15 cellular contexts compared by ENCODE assay signal in the genomic region with DNA sequence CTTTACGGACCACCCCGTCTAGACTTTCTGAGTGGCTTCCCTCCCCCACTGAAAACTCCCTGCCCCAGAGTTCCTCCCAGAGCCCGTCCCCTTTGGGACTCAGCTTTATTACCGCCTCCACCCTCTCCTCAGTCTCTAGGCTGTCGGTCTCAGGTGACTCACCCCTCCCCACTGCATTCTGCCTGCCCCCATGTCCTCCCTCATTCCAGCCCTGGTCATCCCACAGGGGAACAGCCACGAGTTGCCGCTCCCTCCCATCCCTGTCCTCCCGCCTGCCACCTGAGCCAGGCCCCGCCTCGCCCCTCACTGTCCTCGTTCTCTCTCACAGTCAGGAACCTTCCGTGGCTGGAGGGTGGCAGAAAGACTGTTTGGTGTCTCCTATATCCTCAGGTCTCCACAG. TPM values are rescaled to one million over a fixed set of nuclear protein-coding genes. Genes with fewer than 3 reads are reported as not detected.
DNase-seq lines count a peak whose midpoint lies in the region; ATAC-seq and TF ChIP-seq lines count a peak whose summit lies in the region.
"Had no signal": no experiment of that assay in that cellular context is flagged by ENCODE, and none has a peak within 500 bp of the region (broad histone marks: within the 10 kb centered on the region; RNA-seq: fewer than 3 reads in every experiment).

No MANE protein-coding gene starts in this region.

- TF ChIP-seq CTCF in epithelial cell of esophagus (IDR thresholded peaks at IDR 0.05; ENCODE audit: insufficient read depth, low read depth, low read length, missing control alignments) (no peak), mesothelial cell of epicardium (IDR thresholded peaks at IDR 0.05; ENCODE audit: unreplicated experiment) (no peak), upper lobe of right lung (IDR thresholded peaks at IDR 0.05) (no peak)

- peaks cover 13% of the 10 kb centered on the region for H3K4me1 Mint-ChIP-seq in mesothelial cell of epicardium
- H3K4me1 Mint-ChIP-seq: CD4-positive, alpha-beta memory T cell had no signal

- peak; percentile 19 for DNase-seq in LoVo (ENCODE audit: low spot score)
- DNase-seq in epithelial cell of esophagus (ENCODE audit: low read depth) = peak; percentile 43
- no peak for DNase-seq in mesothelial cell of epicardium (ENCODE audit: low spot score in 2 of 2, unreplicated experiment in 2 of 2)
- DNase-seq in upper lobe of right lung = no peak
- no peak for DNase-seq in MG63
- no peak for DNase-seq in NCI-H128 (lab: John Stamatoyannopoulos, UW; ENCODE audit: unreplicated experiment)
- DNase-seq in EL = no peak
- DNase-seq: activated CD8-positive, alpha-beta memory T cell treated with anti-CD3 and anti-CD28 coated beads, Interleukin-2, amount 10 ng/mL, durations not matched to agents 7 days and 5 days; CD4-positive, alpha-beta memory T cell; GF-D8; HFFc6; WERI-Rb-1 had no signal

- H3K9me3 Mint-ChIP-seq in mesothelial cell of epicardium = no peaks in the 10 kb centered on the region
- H3K9me3 Mint-ChIP-seq: CD4-positive, alpha-beta memory T cell; HFFc6; stimulated activated naive CD8-positive, alpha-beta T cell treated with anti-CD3 and anti-CD28 coated beads, Interleukin-15, Interleukin-2, amounts not matched to agents 100 ng/mL and 50 ng/mL, for 24 hours had no signal

- no peaks in the 10 kb centered on the region for H3K9me3 ChIP-seq in upper lobe of right lung
- no peaks in the 10 kb centered on the region for H3K9me3 ChIP-seq in MG63

- peaks cover 46% of the 10 kb centered on the region for H3K36me3 Mint-ChIP-seq in mesothelial cell of epicardium

- H3K4me3 ChIP-seq in epithelial cell of esophagus (ENCODE audit: low read length) = no peak overlapping the region
- H3K4me3 ChIP-seq in upper lobe of right lung = no peak overlapping the region
- H3K4me3 ChIP-seq in MG63 = no peak overlapping the region

- H3K27me3 ChIP-seq in upper lobe of right lung (no peaks in the 10 kb centered on the region), MG63 (no peaks in the 10 kb centered on the region)

- no peak overlapping the region for H3K4me3 Mint-ChIP-seq in mesothelial cell of epicardium
- H3K4me3 Mint-ChIP-seq: activated CD8-positive, alpha-beta memory T cell treated with anti-CD3 and anti-CD28 coated beads, Interleukin-2, amount 10 ng/mL, durations not matched to agents 7 days and 5 days; activated naive CD8-positive, alpha-beta T cell; CD4-positive, alpha-beta memory T cell; HFFc6; stimulated activated naive CD8-positive, alpha-beta T cell treated with anti-CD3 and anti-CD28 coated beads, Interleukin-15, Interleukin-2, amounts not matched to agents 100 ng/mL and 50 ng/mL, for 24 hours had no signal

- peak overlapping the region; percentile 54 for H3K27ac Mint-ChIP-seq in mesothelial cell of epicardium
- H3K27ac Mint-ChIP-seq: activated CD8-positive, alpha-beta memory T cell treated with anti-CD3 and anti-CD28 coated beads, Interleukin-2, amount 10 ng/mL, durations not matched to agents 7 days and 5 days; activated naive CD8-positive, alpha-beta T cell; HFFc6; stimulated activated naive CD8-positive, alpha-beta T cell treated with anti-CD3 and anti-CD28 coated beads, Interleukin-15, Interleukin-2, amounts not matched to agents 100 ng/mL and 50 ng/mL, for 24 hours had no signal

- H3K27ac ChIP-seq in upper lobe of right lung = no peak overlapping the region
- H3K27ac ChIP-seq: WERI-Rb-1 had no signal

- H3K27me3 Mint-ChIP-seq in mesothelial cell of epicardium (ENCODE audit: low read depth) = no peaks in the 10 kb centered on the region
- H3K27me3 Mint-ChIP-seq: activated CD8-positive, alpha-beta memory T cell treated with anti-CD3 and anti-CD28 coated beads, Interleukin-2, amount 10 ng/mL, durations not matched to agents 7 days and 5 days; activated naive CD8-positive, alpha-beta T cell; CD4-positive, alpha-beta memory T cell; stimulated activated naive CD8-positive, alpha-beta T cell treated with anti-CD3 and anti-CD28 coated beads, Interleukin-15, Interleukin-2, amounts not matched to agents 100 ng/mL and 50 ng/mL, for 24 hours had no signal

- ATAC-seq in upper lobe of right lung = peak; percentile 39
- ATAC-seq: activated CD8-positive, alpha-beta memory T cell treated with anti-CD3 and anti-CD28 coated beads, Interleukin-2, amount 10 ng/mL, durations not matched to agents 7 days and 5 days; right cardiac atrium had no signal

- H3K36me3 ChIP-seq in upper lobe of right lung = peaks cover 97% of the 10 kb centered on the region
- peaks cover 92% of the 10 kb centered on the region for H3K36me3 ChIP-seq in MG63

- no peaks in the 10 kb centered on the region for H3K4me1 ChIP-seq in upper lobe of right lung

- intact Hi-C loops in upper lobe of right lung (cut with DNase I) = no loop called here

RNA-seq across cellular contexts. Expression of a gene that starts 57.3 kb away (rescaled TPM):
- total RNA-seq in mesothelial cell of epicardium (251 to 274 TPM (median 259 TPM) in 3 replicates), upper lobe of right lung (95.6 TPM)
- total RNA-seq in MG63 (2014; rRNA removed; shearing (Covaris generic); ENCODE audit: low replicate concordance) = 133 and 134 TPM in 2 replicates

Comparison
In these comparisons a context has a peak if more than half of its experiments do, and no peak if none do; other contexts are left out.
1. DNase-seq: peak in LoVo (single experiment) and epithelial cell of esophagus (single experiment); none in mesothelial cell of epicardium (0 of 2), upper lobe of right lung (single experiment), MG63 (single experiment), NCI-H128 (single experiment) and EL (single experiment).